In genomic region chr5:115381911-115382662, GRCh38 we compare ENCODE assay signal across 21 cellular contexts.
"Had no signal": no experiment of that assay in that cellular context is flagged by ENCODE, and none has a peak within 500 bp of the region (broad histone marks: within the 10 kb centered on the region; RNA-seq: fewer than 3 reads in every experiment).

No MANE protein-coding gene starts in this region.

- H3K9me3 ChIP-seq: adrenal gland, breast epithelium, esophagus squamous epithelium, left lung, mucosa of descending colon, prostate gland, stomach had no signal

- H3K27ac ChIP-seq: adrenal gland, breast epithelium, esophagus squamous epithelium, foreskin keratinocyte, left lung, prostate gland, stomach had no signal

- H3K4me1 ChIP-seq: breast epithelium, prostate gland had no signal

- H3K27me3 ChIP-seq: adrenal gland, breast epithelium, esophagus squamous epithelium, foreskin keratinocyte, left lung, stomach had no signal

- DNase-seq: activated CD4-positive, alpha-beta T cell treated with anti-CD3 and anti-CD28 coated beads, Interleukin-2, amount 50 U/mL, for 4 hours; activated gamma-delta T cell treated with Interleukin-2 at 50 U/mL for 16 hours; activated T-cell treated with anti-CD3 and anti-CD28 coated beads, Interleukin-2, amount 50 U/mL, for 72 hours; adrenal gland; cerebellar nuclear complex; effector memory CD4-positive, alpha-beta T cell; esophagus squamous epithelium; hypothalamus; left lung; mucosa of descending colon; naive B cell; right cardiac atrium; small intestine; stimulated activated CD4-positive, alpha-beta T cell treated with anti-CD3 and anti-CD28 coated beads, Interleukin-4, amount 100 ng/mL, for 1 hour; stomach; T-helper 17 cell had no signal

- H3K4me3 ChIP-seq: adrenal gland, breast epithelium, esophagus squamous epithelium, left lung, mucosa of descending colon, prostate gland, stomach had no signal

- H3K36me3 ChIP-seq: adrenal gland, breast epithelium, esophagus squamous epithelium, left lung, prostate gland, stomach had no signal

- FAIRE-seq: astrocyte, keratinocyte, small intestine had no signal
